ENCODE assay signal across 15 cellular contexts in the genomic region with DNA sequence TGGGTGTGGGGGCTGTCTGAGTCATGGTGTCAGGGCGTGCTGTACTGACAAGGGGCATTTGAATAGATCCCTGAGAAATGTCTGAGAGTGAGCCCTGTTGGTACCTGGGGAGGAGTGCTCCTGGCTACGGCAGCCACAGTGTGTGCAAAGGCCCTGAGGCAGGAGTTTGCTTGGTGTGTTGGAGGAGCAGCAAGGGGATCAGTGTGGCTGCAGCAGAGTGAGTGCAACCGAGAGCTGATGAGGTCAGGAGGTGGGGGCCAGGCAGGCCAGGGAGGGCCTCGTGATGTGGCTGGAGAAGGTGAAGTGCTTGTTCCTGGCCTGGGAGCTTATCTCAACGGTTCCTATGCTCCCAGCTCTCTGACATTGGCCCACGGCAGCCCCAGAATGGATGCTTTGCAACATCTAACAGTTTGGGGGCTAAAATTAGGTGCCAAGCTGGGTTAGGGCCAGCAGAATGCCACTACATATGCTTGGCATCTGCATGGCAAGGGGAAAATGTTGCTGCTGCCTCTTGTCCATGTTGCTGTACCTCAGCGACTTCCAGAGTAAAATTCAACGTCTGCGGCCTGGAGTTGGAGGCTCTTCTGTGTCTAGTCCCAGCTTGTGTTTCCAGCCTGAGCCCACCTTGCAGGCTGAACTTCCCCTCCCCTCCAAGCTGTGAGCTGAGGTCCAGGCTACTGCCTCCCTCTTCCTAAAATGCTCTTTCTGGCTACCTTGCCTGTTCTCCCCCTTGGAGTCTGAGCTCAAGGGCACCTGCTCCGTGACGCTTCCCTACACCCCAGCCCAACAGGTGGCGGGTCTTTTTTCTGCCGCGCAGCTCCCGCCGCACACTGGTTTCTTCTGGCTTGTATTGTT. TPM values are rescaled to one million over a fixed set of nuclear protein-coding genes. Genes with fewer than 3 reads are reported as not detected.
"Had no signal": no experiment of that assay in that cellular context is flagged by ENCODE, and none has a peak within 500 bp of the region (broad histone marks: within the 10 kb centered on the region; RNA-seq: fewer than 3 reads in every experiment).

No MANE protein-coding gene starts in this region.

- H3K27ac Mint-ChIP-seq: activated naive CD4-positive, alpha-beta T cell treated with anti-CD3 and anti-CD28 coated beads, Interleukin-2, amount 50 U/mL, for 72 hours; stimulated activated effector memory CD8-positive, alpha-beta T cell treated with anti-CD3 and anti-CD28 coated beads, Interleukin-12 subunit alpha, Interleukin-12 subunit beta, amount 100 ng/mL, for 72 hours; T-helper 2 cell treated with Interferon-gamma antibody and Interleukin-4, amounts not matched to agents 5 μg/mL and 100 μg/mL, for 36 hours had no signal

- H3K4me3 ChIP-seq: body of pancreas, esophagus muscularis mucosa, pancreas, smooth muscle cell, tibial nerve had no signal

- H3K27ac ChIP-seq: body of pancreas, esophagus muscularis mucosa, pancreas, tibial nerve had no signal

- H3K9me3 Mint-ChIP-seq: central memory CD8-positive, alpha-beta T cell; stimulated activated effector memory CD8-positive, alpha-beta T cell treated with anti-CD3 and anti-CD28 coated beads, Interleukin-12 subunit alpha, Interleukin-12 subunit beta, amount 100 ng/mL, for 72 hours; T-helper 2 cell treated with Interferon-gamma antibody and Interleukin-4, amounts not matched to agents 5 μg/mL and 100 μg/mL, for 36 hours had no signal

- DNase-seq: activated CD4-positive, alpha-beta T cell treated with anti-CD3 and anti-CD28 coated beads, Interleukin-2, amount 50 U/mL, for 4 hours; activated CD4-positive, CD25-positive, alpha-beta regulatory T cell treated with anti-CD3 and anti-CD28 coated beads, Interleukin-2, amount 50 U/mL, for 72 hours; activated T-cell treated with anti-CD3 and anti-CD28 coated beads for 4 hours; amniotic stem cell; retina had no signal

- H3K36me3 ChIP-seq: esophagus muscularis mucosa, pancreas, tibial nerve had no signal

- ATAC-seq: activated naive CD4-positive, alpha-beta T cell treated with anti-CD3 and anti-CD28 coated beads, Interleukin-2, amount 50 U/mL, for 72 hours; body of pancreas; pancreas; stimulated activated effector memory CD8-positive, alpha-beta T cell treated with anti-CD3 and anti-CD28 coated beads, Interleukin-12 subunit alpha, Interleukin-12 subunit beta, amount 100 ng/mL, for 72 hours had no signal

- H3K4me1 Mint-ChIP-seq: central memory CD8-positive, alpha-beta T cell; stimulated activated effector memory CD8-positive, alpha-beta T cell treated with anti-CD3 and anti-CD28 coated beads, Interleukin-12 subunit alpha, Interleukin-12 subunit beta, amount 100 ng/mL, for 72 hours had no signal

- H3K9me3 ChIP-seq: body of pancreas, esophagus muscularis mucosa, pancreas had no signal

- H3K4me1 ChIP-seq: body of pancreas, pancreas, tibial nerve had no signal

- H3K27me3 ChIP-seq: body of pancreas, pancreas, tibial nerve had no signal

- H3K36me3 Mint-ChIP-seq: stimulated activated effector memory CD8-positive, alpha-beta T cell treated with anti-CD3 and anti-CD28 coated beads, Interleukin-12 subunit alpha, Interleukin-12 subunit beta, amount 100 ng/mL, for 72 hours had no signal

- H3K4me3 Mint-ChIP-seq: central memory CD8-positive, alpha-beta T cell; stimulated activated effector memory CD8-positive, alpha-beta T cell treated with anti-CD3 and anti-CD28 coated beads, Interleukin-12 subunit alpha, Interleukin-12 subunit beta, amount 100 ng/mL, for 72 hours; T-helper 2 cell treated with Interferon-gamma antibody and Interleukin-4, amounts not matched to agents 5 μg/mL and 100 μg/mL, for 36 hours had no signal

- H3K4me2 ChIP-seq: smooth muscle cell had no signal

RNA-seq across cellular contexts. Expression of a gene that starts 48.2 kb away (rescaled TPM):
- total RNA-seq: activated naive CD4-positive, alpha-beta T cell treated with anti-CD3 and anti-CD28 coated beads, Interleukin-2, amount 50 U/mL, for 72 hours; esophagus muscularis mucosa; smooth muscle cell had no signal
- polyA plus RNA-seq: neural cell had no signal
